ENCODE assay signal across 8 cellular contexts in genomic region chr4:165872443-165873297, GRCh38. TPM values are rescaled to one million over a fixed set of nuclear protein-coding genes. Genes with fewer than 3 reads are reported as not detected.
DNase-seq lines count a peak whose midpoint lies in the region; ATAC-seq and TF ChIP-seq lines count a peak whose summit lies in the region.

TSS of gene TLL1 (plus strand) at chr4:165873237. CDS start at chr4:165873905, 668 bp downstream.

- DNase-seq in DMS53 (lab: John Stamatoyannopoulos, UW) (peak; percentile 65), NCI-H510A (lab: John Stamatoyannopoulos, UW) (peak; percentile 8), NOMO-1 (lab: John Stamatoyannopoulos, UW; ENCODE audit: unreplicated experiment in 2 of 2) (no peak)
- DNase-seq in stimulated activated effector memory CD8-positive, alpha-beta T cell treated with anti-CD3 and anti-CD28 coated beads, Interleukin-12 subunit alpha, Interleukin-12 subunit beta, amount 100 ng/mL, for 72 hours (ENCODE audit: low spot score in 2 of 2), result no peak
- DNase-seq in stimulated activated CD4-positive, alpha-beta T cell treated with anti-CD3 and anti-CD28 coated beads, Interleukin-2, amount 100 ng/mL, for 24 hours, result no peak

- H3K4me3 ChIP-seq in esophagus (ENCODE audit: low read depth in 1 of 2, low read length in 2 of 2), result peak within 1 kb of the TSS; percentile 54 to 59

- H3K27ac ChIP-seq in esophagus (ENCODE audit: low read depth in 2 of 2, low read length in 1 of 2), result peak within 1 kb of the TSS in 1 of 2 donors; percentile 34

- peak within 1 kb of the TSS; percentile 30 to 66 (median 51) for H3K27ac Mint-ChIP-seq in nephron
- H3K27ac Mint-ChIP-seq in stimulated activated effector memory CD8-positive, alpha-beta T cell treated with anti-CD3 and anti-CD28 coated beads, Interleukin-12 subunit alpha, Interleukin-12 subunit beta, amount 100 ng/mL, for 72 hours, result no peak within 1 kb of the TSS

- H3K4me1 Mint-ChIP-seq in nephron, result peaks cover 26% of the 10 kb centered on the region
- no peaks in the 10 kb centered on the region for H3K4me1 Mint-ChIP-seq in stimulated activated effector memory CD8-positive, alpha-beta T cell treated with anti-CD3 and anti-CD28 coated beads, Interleukin-12 subunit alpha, Interleukin-12 subunit beta, amount 100 ng/mL, for 72 hours

- TF ChIP-seq CTCF in nephron (IDR thresholded peaks at IDR 0.05; ENCODE audit: unreplicated experiment in 3 of 3), result no peak

- H3K4me3 Mint-ChIP-seq in nephron, result peak within 1 kb of the TSS; percentile 88 to 94 (median 90)
- H3K4me3 Mint-ChIP-seq in stimulated activated effector memory CD8-positive, alpha-beta T cell treated with anti-CD3 and anti-CD28 coated beads, Interleukin-12 subunit alpha, Interleukin-12 subunit beta, amount 100 ng/mL, for 72 hours, result no peak within 1 kb of the TSS

- no peak for ATAC-seq in stimulated activated effector memory CD8-positive, alpha-beta T cell treated with anti-CD3 and anti-CD28 coated beads, Interleukin-12 subunit alpha, Interleukin-12 subunit beta, amount 100 ng/mL, for 72 hours
- ATAC-seq in GM19467 (IDR thresholded peaks at IDR 0.05; ENCODE audit: unreplicated experiment), result no peak

- no peaks in the 10 kb centered on the region for H3K9me3 Mint-ChIP-seq in nephron
- no peaks in the 10 kb centered on the region for H3K9me3 Mint-ChIP-seq in stimulated activated effector memory CD8-positive, alpha-beta T cell treated with anti-CD3 and anti-CD28 coated beads, Interleukin-12 subunit alpha, Interleukin-12 subunit beta, amount 100 ng/mL, for 72 hours

- peaks cover 8% of the 10 kb centered on the region in 2 donors for H3K4me1 ChIP-seq in esophagus (ENCODE audit: control insufficient read depth in 2 of 2, insufficient read depth in 2 of 2, low read length in 1 of 2)

- no peaks in the 10 kb centered on the region for H3K9me3 ChIP-seq in esophagus (ENCODE audit: control insufficient read depth in 2 of 2, insufficient read depth in 1 of 2, low read depth in 1 of 2, low read length in 1 of 2)

- WGBS in esophagus, 2 donors, result 6% methylated on average over 25 of the region's 25 CpGs

- H3K27me3 ChIP-seq in esophagus (ENCODE audit: control insufficient read depth in 1 of 2, insufficient read depth in 2 of 2, low read length in 2 of 2), result no peaks in the 10 kb centered on the region

- H3K36me3 Mint-ChIP-seq in nephron (ENCODE audit: low read depth), result no peaks in the 10 kb centered on the region
- no peaks in the 10 kb centered on the region for H3K36me3 Mint-ChIP-seq in stimulated activated effector memory CD8-positive, alpha-beta T cell treated with anti-CD3 and anti-CD28 coated beads, Interleukin-12 subunit alpha, Interleukin-12 subunit beta, amount 100 ng/mL, for 72 hours

- peaks cover 89% of the 10 kb centered on the region for H3K27me3 Mint-ChIP-seq in nephron (ENCODE audit: low read depth)

- H3K36me3 ChIP-seq in esophagus (ENCODE audit: control insufficient read depth in 2 of 2, insufficient read depth in 2 of 2, low read length in 1 of 2), result no peaks in the 10 kb centered on the region

RNA-seq across cellular contexts. Expression of gene TLL1, which starts in this region (rescaled TPM):
- under 1 TPM; 0.35 to 0.41 TPM for polyA plus RNA-seq in esophagus

Comparison
In these comparisons a context has a peak if more than half of its experiments do, and no peak if none do; other contexts are left out.
1. DNase-seq: peak in DMS53 (single experiment) and NCI-H510A (single experiment); none in NOMO-1 (0 of 2), stimulated activated effector memory CD8-positive, alpha-beta T cell treated with anti-CD3 and anti-CD28 coated beads, Interleukin-12 subunit alpha, Interleukin-12 subunit beta, amount 100 ng/mL, for 72 hours (0 of 2) and stimulated activated CD4-positive, alpha-beta T cell treated with anti-CD3 and anti-CD28 coated beads, Interleukin-2, amount 100 ng/mL, for 24 hours (0 of 2).